Comparison of ENCODE assay signal across 15 cellular contexts in genomic region chr6:111880181-111880944, GRCh38. TPM values are rescaled to one million over a fixed set of nuclear protein-coding genes. Genes with fewer than 3 reads are reported as not detected.
DNase-seq lines count a peak whose midpoint lies in the region; ATAC-seq and TF ChIP-seq lines count a peak whose summit lies in the region.
"Had no signal": no experiment of that assay in that cellular context is flagged by ENCODE, and none has a peak within 500 bp of the region (broad histone marks: within the 10 kb centered on the region; RNA-seq: fewer than 3 reads in every experiment).

No MANE protein-coding gene starts in this region.

- peaks cover 12% of the 10 kb centered on the region for H3K4me1 ChIP-seq in skeletal muscle satellite cell (ENCODE audit: control insufficient read depth, insufficient read depth, low read length)
- H3K4me1 ChIP-seq: A549, left ventricle myocardium inferior had no signal

- intact Hi-C loops in activated CD4-positive, alpha-beta T cell treated with anti-CD3 and anti-CD28 coated beads for 36 hours (cut with DNase I, micrococcal nuclease), result no loop called here

- POLR2A ChIA-PET in activated CD4-positive, alpha-beta T cell treated with anti-CD3 and anti-CD28 coated beads for 36 hours (lab: Charles Lee), result no interaction called here

- peak; percentile 42 for ATAC-seq in activated CD4-positive, alpha-beta T cell treated with anti-CD3 and anti-CD28 coated beads for 36 hours
- ATAC-seq: A549, esophagus mucosa, Right ventricle myocardium inferior had no signal

- no peak for DNase-seq in activated CD4-positive, alpha-beta T cell treated with anti-CD3 and anti-CD28 coated beads for 36 hours
- no peak for DNase-seq in activated CD4-positive, alpha-beta T cell treated with anti-CD3 and anti-CD28 coated beads for 4 hours
- DNase-seq in T1000 (lab: John Stamatoyannopoulos, UW) (peak; percentile 4), fibroblast of peridontal ligament (ENCODE audit: extremely low read depth) (peak; percentile 75), NCI-H82 (lab: John Stamatoyannopoulos, UW) (no peak), type B pancreatic cell (ENCODE audit: extremely low spot score, unreplicated experiment) (no peak)
- no peak for DNase-seq in stimulated activated CD4-positive, alpha-beta T cell treated with anti-CD3 and anti-CD28 coated beads, Interleukin-12 subunit alpha, Interleukin-12 subunit beta, amount 100 ng/mL, for 4 hours
- DNase-seq: activated CD4-positive, alpha-beta T cell treated with anti-CD3 and anti-CD28 coated beads for 1 hour; left ventricle myocardium inferior; NCI-H2081 had no signal

- H3K27me3 ChIP-seq in skeletal muscle satellite cell (ENCODE audit: control insufficient read depth, insufficient read depth, low read length), result no peaks in the 10 kb centered on the region

- H3K27me3 Mint-ChIP-seq in activated CD4-positive, alpha-beta T cell treated with anti-CD3 and anti-CD28 coated beads for 36 hours, result no peaks in the 10 kb centered on the region
- H3K27me3 Mint-ChIP-seq in type B pancreatic cell, result peaks cover 4% of the 10 kb centered on the region

- no peak overlapping the region for H3K9ac ChIP-seq in skeletal muscle satellite cell (ENCODE audit: low read depth, low read length)

- H3K36me3 ChIP-seq in skeletal muscle satellite cell (ENCODE audit: insufficient read depth, low read length), result no peaks in the 10 kb centered on the region
- H3K36me3 ChIP-seq: left ventricle myocardium inferior had no signal

- no peaks in the 10 kb centered on the region for H3K9me3 ChIP-seq in skeletal muscle satellite cell (replicated peaks; ENCODE audit: low read length)
- H3K9me3 ChIP-seq: A549, left ventricle myocardium inferior had no signal

- no peak for TF ChIP-seq CTCF in type B pancreatic cell (conservative IDR thresholded peaks at IDR 0.05)

- CTCF ChIA-PET in activated CD4-positive, alpha-beta T cell treated with anti-CD3 and anti-CD28 coated beads for 36 hours (lab: Charles Lee), result interaction anchor here (0.6 to 2.3 kb wide), 7 partner anchors 47 to 621 kb away, joined by 3 to 7 read pairs (median 4); a partner anchor contains a TSS

- no peak overlapping the region for H3K4me3 Mint-ChIP-seq in activated CD4-positive, alpha-beta T cell treated with anti-CD3 and anti-CD28 coated beads for 36 hours
- no peak overlapping the region for H3K4me3 Mint-ChIP-seq in type B pancreatic cell

- H3K4me2 ChIP-seq in skeletal muscle satellite cell (ENCODE audit: low read length), result peak overlapping the region; percentile 15
- H3K4me2 ChIP-seq: A549 had no signal

- H3K36me3 Mint-ChIP-seq in activated CD4-positive, alpha-beta T cell treated with anti-CD3 and anti-CD28 coated beads for 36 hours (ENCODE audit: low read depth), result peaks cover 2% of the 10 kb centered on the region
- no peaks in the 10 kb centered on the region for H3K36me3 Mint-ChIP-seq in type B pancreatic cell

- H3K27ac Mint-ChIP-seq in activated CD4-positive, alpha-beta T cell treated with anti-CD3 and anti-CD28 coated beads for 36 hours, result no peak overlapping the region
- H3K27ac Mint-ChIP-seq in type B pancreatic cell, result no peak overlapping the region

- H3K9me3 Mint-ChIP-seq in activated CD4-positive, alpha-beta T cell treated with anti-CD3 and anti-CD28 coated beads for 36 hours (ENCODE audit: low read depth), result peaks cover 13% of the 10 kb centered on the region
- H3K9me3 Mint-ChIP-seq in type B pancreatic cell, result no peaks in the 10 kb centered on the region

- H3K4me1 Mint-ChIP-seq in activated CD4-positive, alpha-beta T cell treated with anti-CD3 and anti-CD28 coated beads for 36 hours, result peaks cover 4% of the 10 kb centered on the region
- H3K4me1 Mint-ChIP-seq in type B pancreatic cell (ENCODE audit: unreplicated experiment), result no peaks in the 10 kb centered on the region

- H3K4me3 ChIP-seq in skeletal muscle satellite cell (ENCODE audit: low read length), result peak overlapping the region; percentile 7
- H3K4me3 ChIP-seq: A549, coronary artery, left ventricle myocardium inferior had no signal

RNA-seq across cellular contexts. Expression of gene FYN, which starts 7.1 kb away (rescaled TPM):
- total RNA-seq in activated CD4-positive, alpha-beta T cell treated with anti-CD3 and anti-CD28 coated beads for 36 hours, result 100 to 1,000 TPM; 345 to 504 TPM
- total RNA-seq in skeletal muscle satellite cell (2012; rRNA removed), result 56.4 and 62.4 TPM in 2 replicates
- 131 and 283 TPM in 2 replicates for total RNA-seq in type B pancreatic cell (ENCODE audit: low replicate concordance)

Comparison
In these comparisons a context has a peak if more than half of its experiments do, and no peak if none do; other contexts are left out.
1. DNase-seq: peak in T1000 (single experiment) and fibroblast of peridontal ligament (single experiment); none in activated CD4-positive, alpha-beta T cell treated with anti-CD3 and anti-CD28 coated beads for 36 hours (single experiment), activated CD4-positive, alpha-beta T cell treated with anti-CD3 and anti-CD28 coated beads for 4 hours (0 of 2), stimulated activated CD4-positive, alpha-beta T cell treated with anti-CD3 and anti-CD28 coated beads, Interleukin-12 subunit alpha, Interleukin-12 subunit beta, amount 100 ng/mL, for 4 hours (single experiment), NCI-H82 (single experiment) and type B pancreatic cell (single experiment).